ENCODE assay signal across 8 cellular contexts in the genomic region with DNA sequence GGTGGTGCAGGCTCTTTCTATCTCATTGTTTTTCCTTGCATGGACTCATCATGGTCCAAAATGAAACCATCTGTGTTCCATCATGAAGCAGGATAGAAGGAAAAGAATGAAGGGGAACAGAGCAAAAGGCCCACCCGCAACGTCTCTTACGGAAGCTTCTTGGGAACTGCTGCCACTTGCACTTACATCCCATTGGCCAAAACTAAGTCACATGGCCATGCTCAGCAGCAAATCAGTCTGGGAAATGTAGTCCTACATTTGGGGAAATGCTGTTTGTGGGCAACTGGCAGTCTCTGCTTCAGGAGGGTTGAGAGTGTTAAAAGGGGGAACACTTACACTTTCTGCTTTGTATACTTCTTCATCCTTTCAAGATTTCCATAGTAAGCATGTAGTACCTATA.
DNase-seq lines count a peak whose midpoint lies in the region; ATAC-seq and TF ChIP-seq lines count a peak whose summit lies in the region.
"Had no signal": no experiment of that assay in that cellular context is flagged by ENCODE, and none has a peak within 500 bp of the region (broad histone marks: within the 10 kb centered on the region; RNA-seq: fewer than 3 reads in every experiment).

No MANE protein-coding gene starts in this region.

- 61% methylated on average over 3 of the region's 3 CpGs for WGBS in prostate gland

- H3K27ac ChIP-seq in prostate gland, result no peak overlapping the region

- ATAC-seq in GM18861 (IDR thresholded peaks at IDR 0.05; ENCODE audit: unreplicated experiment), result peak; percentile 64
- ATAC-seq in HG02885 (IDR thresholded peaks at IDR 0.05; ENCODE audit: poor library complexity, unreplicated experiment), result peak; percentile 62
- ATAC-seq: mucosa of descending colon had no signal

- no peaks in the 10 kb centered on the region for H3K27me3 ChIP-seq in prostate gland (replicated peaks; ENCODE audit: insufficient read depth)

- H3K9me3 ChIP-seq in prostate gland, result no peaks in the 10 kb centered on the region
- H3K9me3 ChIP-seq: mucosa of descending colon had no signal

- in situ Hi-C loops in SK-MEL-5 (cut with HindIII; ENCODE audit: low pct_unique_long_range_greater_than_20kb, low sequenced_read_pairs), result no loop called here

- TF ChIP-seq POLR2A in prostate gland (IDR thresholded peaks at IDR 0.05), result no peak

- no peak for TF ChIP-seq CTCF in prostate gland (IDR thresholded peaks at IDR 0.05)

- H3K4me1 ChIP-seq in prostate gland (replicated peaks), result no peaks in the 10 kb centered on the region

- H3K4me3 ChIP-seq in prostate gland, result no peak overlapping the region
- H3K4me3 ChIP-seq: mucosa of descending colon had no signal

- DNase-seq in SK-MEL-5 (ENCODE audit: low read depth, low spot score) (peak; percentile 43), medulla oblongata (ENCODE audit: extremely low spot score) (peak; percentile 37), COLO829 (ENCODE audit: low spot score) (no peak), prostate gland (ENCODE audit: low spot score) (no peak), 8988T (no peak)
- DNase-seq: mucosa of descending colon had no signal

- H3K36me3 ChIP-seq in prostate gland, result no peaks in the 10 kb centered on the region

- intact Hi-C loops in prostate gland (cut with DNase I), result no loop called here

Comparison
In these comparisons a context has a peak if more than half of its experiments do, and no peak if none do; other contexts are left out.
1. DNase-seq: peak in SK-MEL-5 (single experiment) and medulla oblongata (single experiment); none in COLO829 (single experiment), prostate gland (single experiment) and 8988T (single experiment).